ENCODE assay signal across 8 cellular contexts in the genomic region with DNA sequence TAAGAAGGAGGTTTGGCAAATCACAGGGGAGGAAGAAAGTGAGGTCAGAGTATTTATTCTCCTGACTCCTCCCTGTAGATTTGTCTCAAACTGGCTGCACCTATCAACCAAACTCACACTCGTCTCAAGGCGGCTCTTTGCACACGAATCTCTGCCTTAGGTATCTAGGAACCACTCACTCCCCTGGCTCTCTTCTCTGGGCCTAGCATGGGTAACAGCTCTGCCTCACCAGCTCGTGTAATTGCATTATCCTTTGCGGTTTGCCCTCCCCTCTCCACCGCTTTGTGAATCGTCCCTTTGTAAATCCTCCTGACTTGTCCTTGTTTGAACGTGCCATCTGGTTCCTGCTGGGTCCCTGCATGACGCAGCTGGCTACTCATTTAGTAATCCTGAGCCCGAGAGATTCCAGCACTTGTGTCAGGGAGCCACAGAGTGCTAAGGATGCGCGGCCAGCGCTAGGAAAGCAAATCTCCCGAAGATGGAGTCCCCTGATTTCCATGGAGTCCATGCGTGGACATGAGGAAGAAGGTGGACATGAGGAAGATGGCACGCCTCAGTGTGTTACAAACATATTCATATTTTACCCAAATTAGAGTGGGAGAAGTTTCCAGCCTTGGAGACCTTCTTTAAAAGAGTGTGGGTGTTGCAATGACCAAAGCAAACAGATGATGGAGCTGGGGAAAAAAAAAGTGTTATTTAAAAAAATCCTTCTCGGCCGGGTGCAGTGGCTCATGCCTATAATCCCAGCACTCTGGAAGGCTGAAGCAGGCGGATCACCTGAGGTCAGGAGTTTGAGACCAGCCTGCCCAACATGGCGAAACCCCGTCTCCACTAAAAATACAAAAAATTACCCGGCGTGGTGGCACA. TPM values are rescaled to one million over a fixed set of nuclear protein-coding genes. Genes with fewer than 3 reads are reported as not detected.
DNase-seq lines count a peak whose midpoint lies in the region; ATAC-seq and TF ChIP-seq lines count a peak whose summit lies in the region.

No MANE protein-coding gene starts in this region.

- no peak overlapping the region for H3K4me3 ChIP-seq in GM23248

- H3K36me3 ChIP-seq in GM23248 (ENCODE audit: low read depth): no peaks in the 10 kb centered on the region

- no peak overlapping the region for H3K9ac ChIP-seq in GM23248

- peak; percentile 82 for DNase-seq in GM23248
- DNase-seq in NCI-H2196 (lab: John Stamatoyannopoulos, UW; ENCODE audit: unreplicated experiment): peak; percentile 87
- peak; percentile 66 to 91 for DNase-seq in cerebellar nuclear complex (lab: John Stamatoyannopoulos, UW)
- peak; percentile 23 for DNase-seq in non-pigmented ciliary epithelial cell (ENCODE audit: low read depth)
- DNase-seq in HEK293T (ENCODE audit: extremely low spot score): no peak
- no peak for DNase-seq in KG1 (lab: John Stamatoyannopoulos, UW)

- H3K9me2 ChIP-seq in GM23248 (ENCODE audit: insufficient read depth): no peaks in the 10 kb centered on the region

- in situ Hi-C loops in GM23248 (cut with MboI): no loop called here

- peak overlapping the region; percentile 8 for H3K4me2 ChIP-seq in GM23248 (ENCODE audit: unreplicated experiment)

- ATAC-seq in HG02759 (IDR thresholded peaks at IDR 0.05; ENCODE audit: unreplicated experiment) (no peak), HG02610 (IDR thresholded peaks at IDR 0.05; ENCODE audit: unreplicated experiment) (no peak)

- H3K27ac ChIP-seq in GM23248: no peak overlapping the region

- H3F3A ChIP-seq in GM23248 (ENCODE audit: insufficient read depth): peaks cover 14% of the 10 kb centered on the region; the same call in 1 of the 2 replicates

- CTCF ChIA-PET in HEK293T (lab: Yijun Ruan, JAX): no interaction called here

- no peaks in the 10 kb centered on the region; the same call in 1 of the 2 replicates for H3K27me3 ChIP-seq in GM23248 (replicated peaks; ENCODE audit: insufficient read depth)

- POLR2A ChIA-PET in HEK293T (lab: Yijun Ruan, JAX): no interaction called here

- WGBS in GM23248 (ENCODE audit: low coverage in 1 of 2, low lambda C conversion rate in 2 of 2, missing lambda C conversion rate in 2 of 2), 2 experiments: 41 to 44% methylated on average over 23 of the region's 23 CpGs

- H4K20me1 ChIP-seq in GM23248 (ENCODE audit: insufficient read depth): no peaks in the 10 kb centered on the region

- no peaks in the 10 kb centered on the region for H3K9me3 ChIP-seq in GM23248 (ENCODE audit: low read depth)

- H3K79me2 ChIP-seq in GM23248 (ENCODE audit: insufficient read depth): no peaks in the 10 kb centered on the region

- H2AFZ ChIP-seq in GM23248: peak overlapping the region; percentile 45

- peaks cover 11% of the 10 kb centered on the region for H3K4me1 ChIP-seq in GM23248 (ENCODE audit: insufficient read depth)

TF ChIP-seq in HEK293T, 16 proteins besides CTCF, POLR2A, EP300 and RAD21:
- TF ChIP-seq FOXM1 (IDR thresholded peaks at IDR 0.05; ENCODE audit: borderline replicate concordance) (no peak), ZNF384 (IDR thresholded peaks at IDR 0.05) (no peak), L3MBTL2 (conservative IDR thresholded peaks at IDR 0.05) (no peak)

RNA-seq across cellular contexts. Expression of gene NRROS, which starts 26.7 kb away (rescaled TPM):
- 0.22 TPM in 1 of 2 replicates, not detected in the other for total RNA-seq in GM23248 (2014; rRNA removed; shearing (Covaris generic))
- not detected in 2 replicates for polyA plus RNA-seq in GM23248 (2016; fragmentation: Nextera tagmentation; extraction: Ambion mirVana)

RNA-seq across cellular contexts. Expression of gene CEP19, which starts 45.8 kb away (rescaled TPM):
- 5.4 and 5.6 TPM in 2 replicates for total RNA-seq in GM23248 (2014; rRNA removed; shearing (Covaris generic))
- 4.5 and 5.7 TPM in 2 replicates for polyA plus RNA-seq in GM23248 (2016; fragmentation: Nextera tagmentation; extraction: Ambion mirVana)

RNA-seq across cellular contexts. Expression of gene PIGX, which starts 45.9 kb away (rescaled TPM):
- total RNA-seq in GM23248 (2014; rRNA removed; shearing (Covaris generic)): 27.6 and 37.3 TPM in 2 replicates
- 36.0 and 37.3 TPM in 2 replicates for polyA plus RNA-seq in GM23248 (2016; fragmentation: Nextera tagmentation; extraction: Ambion mirVana)

Comparison
In these comparisons a context has a peak if more than half of its experiments do, and no peak if none do; other contexts are left out.
1. DNase-seq: peak in GM23248 (single experiment), NCI-H2196 (single experiment), cerebellar nuclear complex (2 of 2) and non-pigmented ciliary epithelial cell (single experiment); none in HEK293T (single experiment) and KG1 (single experiment).